Comparison of ENCODE assay signal across 8 cellular contexts in genomic region chr20:63969851-63970713, GRCh38. TPM values are rescaled to one million over a fixed set of nuclear protein-coding genes. Genes with fewer than 3 reads are reported as not detected.
DNase-seq lines count a peak whose midpoint lies in the region; ATAC-seq, FAIRE-seq and TF ChIP-seq lines count a peak whose summit lies in the region.

ZNF512B (minus strand) TSS chr20:63969930; CDS start chr20:63967950, 1,980 bp downstream.

- H3K9ac ChIP-seq in DND-41 (ENCODE audit: low read depth, low read length): peak within 1 kb of the TSS; percentile 96

- peak within 1 kb of the TSS; percentile 83 for H3K4me2 ChIP-seq in DND-41 (ENCODE audit: insufficient read depth, low read length)

- H3K36me3 ChIP-seq in DND-41 (ENCODE audit: insufficient read depth, low read length) (peaks cover 46% of the 10 kb centered on the region), small intestine (ENCODE audit: control insufficient read depth in 2 of 2, insufficient read depth in 2 of 2, low read length in 2 of 2) (no peaks in the 10 kb centered on the region)

- H3K4me1 ChIP-seq in DND-41 (ENCODE audit: insufficient read depth, low read length) (peaks cover 19% of the 10 kb centered on the region), small intestine (ENCODE audit: control insufficient read depth in 2 of 2, insufficient read depth in 1 of 2, low read depth in 1 of 2, low read length in 1 of 2) (peaks cover 0 to 6% of the 10 kb centered on the region in 2 donors)

- 4 to 9% (median 4%) methylated on average over 22 to 63 of the region's 70 CpGs for WGBS in small intestine, 3 donors

- no peak for TF ChIP-seq CTCF in DND-41 (IDR thresholded peaks at IDR 0.05; ENCODE audit: borderline replicate concordance, extremely low read depth, low read length, poor library complexity, severe bottlenecking)

- peak within 1 kb of the TSS; percentile 64 for H2AFZ ChIP-seq in DND-41 (ENCODE audit: low read depth, low read length)

- H3K27me3 ChIP-seq in DND-41 (ENCODE audit: insufficient read depth, low read length, poor library complexity) (no peaks in the 10 kb centered on the region), small intestine (ENCODE audit: control insufficient read depth in 2 of 2, insufficient read depth in 2 of 2, low read length in 2 of 2) (no peaks in the 10 kb centered on the region)

- DNase-seq in DND-41 (peak; percentile 84), T-helper 9 cell (peak; percentile 50), caudate nucleus (lab: John Stamatoyannopoulos, UW) (peak in 25 of 61 donors; percentile 16 to 60 (median 38)), islet precursor cell (peak; percentile 67), small intestine (no peak)
- DNase-seq in Jurkat, Clone E6-1 (ENCODE audit: low read depth, low spot score): peak; percentile 64

- no peaks in the 10 kb centered on the region for H4K20me1 ChIP-seq in DND-41 (ENCODE audit: insufficient read depth, low read length)

- no peak for FAIRE-seq in small intestine (lab: Jason Lieb, UNC)

- H3K4me3 ChIP-seq in DND-41 (ENCODE audit: low read depth in 1 of 2, low read length in 2 of 2) (peak within 1 kb of the TSS; percentile 73 to 79; a peak in 3 of 4 replicates), small intestine (ENCODE audit: low read depth in 1 of 2, low read length in 2 of 2) (peak within 1 kb of the TSS; percentile 51 to 80)
- H3K4me3 ChIP-seq in Jurkat, Clone E6-1 (ENCODE audit: low read length): peak within 1 kb of the TSS; percentile 86

- peaks cover 22% of the 10 kb centered on the region for H3K79me2 ChIP-seq in DND-41 (ENCODE audit: insufficient read depth, low read length)

- H3K9me3 ChIP-seq in DND-41 (ENCODE audit: insufficient read depth, low read length, severe bottlenecking) (peaks cover 32% of the 10 kb centered on the region), small intestine (ENCODE audit: control insufficient read depth, low read depth) (no peaks in the 10 kb centered on the region)

- peak within 1 kb of the TSS; percentile 87 for H3K27ac ChIP-seq in DND-41 (ENCODE audit: low read length)
- peak within 1 kb of the TSS; percentile 40 for H3K27ac ChIP-seq in caudate nucleus (ENCODE audit: low read depth, low read length)
- peak within 1 kb of the TSS in 1 of 2 donors; percentile 51 for H3K27ac ChIP-seq in small intestine (ENCODE audit: low read depth in 1 of 2, low read length in 1 of 2)

- peak; percentile 62 for ATAC-seq in DND-41 (ENCODE audit: insufficient read depth, low read depth)
- ATAC-seq in HG02938 (IDR thresholded peaks at IDR 0.05; ENCODE audit: unreplicated experiment): no peak
- no peak for ATAC-seq in HG03442 (IDR thresholded peaks at IDR 0.05; ENCODE audit: unreplicated experiment)

RNA-seq across cellular contexts. Expression of gene ZNF512B, which starts in this region (rescaled TPM):
- polyA plus RNA-seq in Jurkat, Clone E6-1 (2012; ENCODE audit: insufficient read depth, insufficient read length): 18.4 TPM
- 1 to 10 TPM; 2.5 to 4.3 (median 3.0) TPM for polyA plus RNA-seq in small intestine
